ENCODE assay signal across 1 cellular context in genomic region chr15:63610209-63610841, GRCh38.
TF ChIP-seq lines count a peak whose summit lies in the region.

No MANE protein-coding gene starts in this region.

TF ChIP-seq in HEK293, 187 proteins besides CTCF, POLR2A, EP300 and RAD21 (continued from another document):
- TF ChIP-seq ZBTB11 (tag by site-specific recombination; conservative IDR thresholded peaks at IDR 0.05; ENCODE audit: low read depth) (no peak), ZNF791 (tag by site-specific recombination; IDR thresholded peaks at IDR 0.05) (no peak), ZNF2 (tag by site-specific recombination; IDR thresholded peaks at IDR 0.05) (peak; percentile 100), ZNF184 (tag by site-specific recombination; IDR thresholded peaks at IDR 0.05) (no peak), SP3 (tag by site-specific recombination; IDR thresholded peaks at IDR 0.05) (no peak), ZEB2 (tag by site-specific recombination; IDR thresholded peaks at IDR 0.05) (peak; percentile 73), ZBTB6 (tag by site-specific recombination; IDR thresholded peaks at IDR 0.05) (0 out of 2 replicates have a peak, but pooled peaks have one; percentile 51), WT1 (tag by site-specific recombination; IDR thresholded peaks at IDR 0.05) (peak; percentile 34; the same call in 1 of the 2 replicates), ZSCAN4 (tag by site-specific recombination; IDR thresholded peaks at IDR 0.05) (no peak), ZNF654 (tag by site-specific recombination; IDR thresholded peaks at IDR 0.05; ENCODE audit: low read depth) (peak; percentile 91), ZNF10 (tag by site-specific recombination; IDR thresholded peaks at IDR 0.05) (no peak), ZNF660 (tag by site-specific recombination; IDR thresholded peaks at IDR 0.05) (peak; percentile 83), ZNF561 (tag by site-specific recombination; IDR thresholded peaks at IDR 0.05; ENCODE audit: borderline replicate concordance) (0 out of 2 replicates have a peak, but pooled peaks have one; percentile 55), YY1 (tag by site-specific recombination; IDR thresholded peaks at IDR 0.05) (no peak), OSR2 (tag by site-specific recombination; IDR thresholded peaks at IDR 0.05) (peak; percentile 99), ZNF341 (tag by site-specific recombination; IDR thresholded peaks at IDR 0.05; ENCODE audit: low read depth) (peak; percentile 78), ZBTB20 (tag by site-specific recombination; IDR thresholded peaks at IDR 0.05) (no peak)
- TF ChIP-seq, protein P1, sequence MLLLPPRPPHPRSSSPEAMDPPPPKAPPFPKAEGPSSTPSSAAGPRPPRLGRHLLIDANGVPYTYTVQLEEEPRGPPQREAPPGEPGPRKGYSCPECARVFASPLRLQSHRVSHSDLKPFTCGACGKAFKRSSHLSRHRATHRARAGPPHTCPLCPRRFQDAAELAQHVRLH (tag by site-specific recombination; IDR thresholded peaks at IDR 0.05), result 0 out of 2 replicates have a peak, but pooled peaks have one; percentile 22
- TF ChIP-seq, protein P2, sequence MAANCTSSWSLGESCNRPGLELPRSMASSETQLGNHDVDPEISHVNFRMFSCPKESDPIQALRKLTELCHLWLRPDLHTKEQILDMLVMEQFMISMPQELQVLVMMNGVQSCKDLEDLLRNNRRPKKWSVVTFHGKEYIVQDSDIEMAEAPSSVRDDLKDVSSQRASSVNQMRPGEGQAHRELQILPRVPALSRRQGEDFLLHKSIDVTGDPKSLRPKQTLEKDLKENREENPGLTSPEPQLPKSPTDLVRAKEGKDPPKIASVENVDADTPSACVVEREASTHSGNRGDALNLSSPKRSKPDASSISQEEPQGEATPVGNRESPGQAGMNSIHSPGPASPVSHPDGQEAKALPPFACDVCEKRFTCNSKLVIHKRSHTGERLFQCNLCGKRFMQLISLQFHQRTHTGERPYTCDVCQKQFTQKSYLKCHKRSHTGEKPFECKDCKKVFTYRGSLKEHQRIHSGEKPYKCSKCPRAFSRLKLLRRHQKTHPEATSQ (tag by site-specific recombination; IDR thresholded peaks at IDR 0.05), result no peak
- TF ChIP-seq, protein P3, sequence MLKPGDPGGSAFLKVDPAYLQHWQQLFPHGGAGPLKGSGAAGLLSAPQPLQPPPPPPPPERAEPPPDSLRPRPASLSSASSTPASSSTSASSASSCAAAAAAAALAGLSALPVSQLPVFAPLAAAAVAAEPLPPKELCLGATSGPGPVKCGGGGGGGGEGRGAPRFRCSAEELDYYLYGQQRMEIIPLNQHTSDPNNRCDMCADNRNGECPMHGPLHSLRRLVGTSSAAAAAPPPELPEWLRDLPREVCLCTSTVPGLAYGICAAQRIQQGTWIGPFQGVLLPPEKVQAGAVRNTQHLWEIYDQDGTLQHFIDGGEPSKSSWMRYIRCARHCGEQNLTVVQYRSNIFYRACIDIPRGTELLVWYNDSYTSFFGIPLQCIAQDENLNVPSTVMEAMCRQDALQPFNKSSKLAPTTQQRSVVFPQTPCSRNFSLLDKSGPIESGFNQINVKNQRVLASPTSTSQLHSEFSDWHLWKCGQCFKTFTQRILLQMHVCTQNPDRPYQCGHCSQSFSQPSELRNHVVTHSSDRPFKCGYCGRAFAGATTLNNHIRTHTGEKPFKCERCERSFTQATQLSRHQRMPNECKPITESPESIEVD (tag by site-specific recombination; IDR thresholded peaks at IDR 0.05), result peak; percentile 75
- TF ChIP-seq, protein P4, sequence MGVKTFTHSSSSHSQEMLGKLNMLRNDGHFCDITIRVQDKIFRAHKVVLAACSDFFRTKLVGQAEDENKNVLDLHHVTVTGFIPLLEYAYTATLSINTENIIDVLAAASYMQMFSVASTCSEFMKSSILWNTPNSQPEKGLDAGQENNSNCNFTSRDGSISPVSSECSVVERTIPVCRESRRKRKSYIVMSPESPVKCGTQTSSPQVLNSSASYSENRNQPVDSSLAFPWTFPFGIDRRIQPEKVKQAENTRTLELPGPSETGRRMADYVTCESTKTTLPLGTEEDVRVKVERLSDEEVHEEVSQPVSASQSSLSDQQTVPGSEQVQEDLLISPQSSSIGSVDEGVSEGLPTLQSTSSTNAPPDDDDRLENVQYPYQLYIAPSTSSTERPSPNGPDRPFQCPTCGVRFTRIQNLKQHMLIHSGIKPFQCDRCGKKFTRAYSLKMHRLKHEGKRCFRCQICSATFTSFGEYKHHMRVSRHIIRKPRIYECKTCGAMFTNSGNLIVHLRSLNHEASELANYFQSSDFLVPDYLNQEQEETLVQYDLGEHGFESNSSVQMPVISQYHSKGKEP (tag by site-specific recombination; IDR thresholded peaks at IDR 0.05), result peak; percentile 84
- TF ChIP-seq, protein P5, sequence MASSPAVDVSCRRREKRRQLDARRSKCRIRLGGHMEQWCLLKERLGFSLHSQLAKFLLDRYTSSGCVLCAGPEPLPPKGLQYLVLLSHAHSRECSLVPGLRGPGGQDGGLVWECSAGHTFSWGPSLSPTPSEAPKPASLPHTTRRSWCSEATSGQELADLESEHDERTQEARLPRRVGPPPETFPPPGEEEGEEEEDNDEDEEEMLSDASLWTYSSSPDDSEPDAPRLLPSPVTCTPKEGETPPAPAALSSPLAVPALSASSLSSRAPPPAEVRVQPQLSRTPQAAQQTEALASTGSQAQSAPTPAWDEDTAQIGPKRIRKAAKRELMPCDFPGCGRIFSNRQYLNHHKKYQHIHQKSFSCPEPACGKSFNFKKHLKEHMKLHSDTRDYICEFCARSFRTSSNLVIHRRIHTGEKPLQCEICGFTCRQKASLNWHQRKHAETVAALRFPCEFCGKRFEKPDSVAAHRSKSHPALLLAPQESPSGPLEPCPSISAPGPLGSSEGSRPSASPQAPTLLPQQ (tag by site-specific recombination; IDR thresholded peaks at IDR 0.05), result 0 out of 2 replicates have a peak, but pooled peaks have one; percentile 47
